19 cellular contexts compared by ENCODE assay signal in genomic region chr6:169145476-169145875, GRCh38.
DNase-seq lines count a peak whose midpoint lies in the region; ATAC-seq and TF ChIP-seq lines count a peak whose summit lies in the region.
"Had no signal": no experiment of that assay in that cellular context is flagged by ENCODE, and none has a peak within 500 bp of the region (broad histone marks: within the 10 kb centered on the region; RNA-seq: fewer than 3 reads in every experiment).

No MANE protein-coding gene starts in this region.

- H3K9me3 ChIP-seq in SK-N-MC (ENCODE audit: low read depth, low read length) (no peaks in the 10 kb centered on the region), mucosa of descending colon (no peaks in the 10 kb centered on the region)
- H3K9me3 ChIP-seq: colonic mucosa had no signal

- peaks cover 12% of the 10 kb centered on the region for H3K36me3 Mint-ChIP-seq in osteocyte (ENCODE audit: unreplicated experiment)
- H3K36me3 Mint-ChIP-seq: activated CD8-positive, alpha-beta memory T cell treated with anti-CD3 and anti-CD28 coated beads, Interleukin-2, amount 10 ng/mL, durations not matched to agents 7 days and 5 days; activated naive CD4-positive, alpha-beta T cell treated with anti-CD3 and anti-CD28 coated beads, Interleukin-2, amount 50 U/mL, for 72 hours had no signal

- peaks cover 40% of the 10 kb centered on the region for H3K4me1 Mint-ChIP-seq in osteocyte (ENCODE audit: unreplicated experiment)
- H3K4me1 Mint-ChIP-seq: activated CD8-positive, alpha-beta memory T cell treated with anti-CD3 and anti-CD28 coated beads, Interleukin-2, amount 10 ng/mL, durations not matched to agents 7 days and 5 days had no signal

- H3K27ac Mint-ChIP-seq in osteocyte (ENCODE audit: unreplicated experiment), result peak overlapping the region; percentile 87
- H3K27ac Mint-ChIP-seq: activated CD8-positive, alpha-beta memory T cell treated with anti-CD3 and anti-CD28 coated beads, Interleukin-2, amount 10 ng/mL, durations not matched to agents 7 days and 5 days; activated naive CD4-positive, alpha-beta T cell treated with anti-CD3 and anti-CD28 coated beads, Interleukin-2, amount 50 U/mL, for 72 hours; activated T-helper 1 cell treated with anti-CD3 and anti-CD28 coated beads, Interleukin-12 subunit alpha, Interleukin-12 subunit beta, Interleukin-2, Interleukin-4 antibody, amounts not matched to agents 30 ng/mL and 10 ng/mL and 1 ng/mL, durations not matched to agents 14 hours and 24 hours and 36 hours had no signal

- intact Hi-C loops in mucosa of descending colon (cut with DNase I, micrococcal nuclease), result no loop called here

- no peak overlapping the region for H3K9ac ChIP-seq in SK-N-MC (ENCODE audit: insufficient read length)

- ATAC-seq in mucosa of descending colon, result no peak
- no peak for ATAC-seq in GM19467 (IDR thresholded peaks at IDR 0.05; ENCODE audit: unreplicated experiment)
- no peak for ATAC-seq in GM21786 (IDR thresholded peaks at IDR 0.05; ENCODE audit: unreplicated experiment)
- ATAC-seq: activated CD8-positive, alpha-beta memory T cell treated with anti-CD3 and anti-CD28 coated beads, Interleukin-2, amount 10 ng/mL, durations not matched to agents 7 days and 5 days; activated naive CD4-positive, alpha-beta T cell treated with anti-CD3 and anti-CD28 coated beads, Interleukin-2, amount 50 U/mL, for 72 hours had no signal

- no peak for TF ChIP-seq CTCF in osteocyte (IDR thresholded peaks at IDR 0.05)
- TF ChIP-seq CTCF in mucosa of descending colon (IDR thresholded peaks at IDR 0.05), result no peak

- peak overlapping the region; percentile 35 for H3K4me3 Mint-ChIP-seq in osteocyte (ENCODE audit: unreplicated experiment)
- H3K4me3 Mint-ChIP-seq: activated CD8-positive, alpha-beta memory T cell treated with anti-CD3 and anti-CD28 coated beads, Interleukin-2, amount 10 ng/mL, durations not matched to agents 7 days and 5 days; activated T-helper 1 cell treated with anti-CD3 and anti-CD28 coated beads, Interleukin-12 subunit alpha, Interleukin-12 subunit beta, Interleukin-2, Interleukin-4 antibody, amounts not matched to agents 30 ng/mL and 10 ng/mL and 1 ng/mL, durations not matched to agents 14 hours and 24 hours and 36 hours had no signal

- H3K4me3 ChIP-seq in SK-N-MC (peak overlapping the region; percentile 49), mucosa of descending colon (no peak overlapping the region)
- H3K4me3 ChIP-seq: colonic mucosa had no signal

- DNase-seq in AG08395 (ENCODE audit: low spot score) (peak; percentile 54), SK-N-MC (ENCODE audit: low read depth, low spot score) (no peak), fibroblast of the conjunctiva (ENCODE audit: low read depth) (peak; percentile 38), osteocyte (ENCODE audit: extremely low spot score, unreplicated experiment) (no peak), mucosa of descending colon (no peak), NCI-H1436 (lab: John Stamatoyannopoulos, UW) (no peak)
- DNase-seq: activated CD4-positive, alpha-beta T cell treated with anti-CD3 and anti-CD28 coated beads for 4 hours; colonic mucosa; GF-D8; KBM-7; NCI-H1694 treated with DMSO at 0.1 percent for 48 hours; retina; stimulated activated CD8-positive, alpha-beta memory T cell treated with anti-CD3 and anti-CD28 coated beads, Interleukin-4, amount 100 ng/mL, for 48 hours; SW 1271 had no signal

- H3K36me3 ChIP-seq in SK-N-MC (ENCODE audit: insufficient read depth, low read length), result no peaks in the 10 kb centered on the region
- no peaks in the 10 kb centered on the region for H3K36me3 ChIP-seq in mucosa of descending colon (ENCODE audit: low read depth)
- H3K36me3 ChIP-seq: colonic mucosa had no signal

- H3K27me3 Mint-ChIP-seq in osteocyte (ENCODE audit: unreplicated experiment), result no peaks in the 10 kb centered on the region

- H3K4me1 ChIP-seq in mucosa of descending colon (ENCODE audit: low read depth), result no peaks in the 10 kb centered on the region
- H3K4me1 ChIP-seq: colonic mucosa had no signal

- peak overlapping the region; percentile 65; the same call in 1 of the 2 replicates for H3K27ac ChIP-seq in SK-N-MC
- H3K27ac ChIP-seq: colonic mucosa had no signal

- peaks cover 22% of the 10 kb centered on the region for H3K9me3 Mint-ChIP-seq in osteocyte (ENCODE audit: unreplicated experiment)
- H3K9me3 Mint-ChIP-seq: activated T-helper 1 cell treated with anti-CD3 and anti-CD28 coated beads, Interleukin-12 subunit alpha, Interleukin-12 subunit beta, Interleukin-2, Interleukin-4 antibody, amounts not matched to agents 30 ng/mL and 10 ng/mL and 1 ng/mL, durations not matched to agents 14 hours and 24 hours and 36 hours had no signal

Comparison
In these comparisons a context has a peak if more than half of its experiments do, and no peak if none do; other contexts are left out.
1. DNase-seq: peak in AG08395 (single experiment) and fibroblast of the conjunctiva (single experiment); none in SK-N-MC (single experiment), osteocyte (single experiment), mucosa of descending colon (0 of 3) and NCI-H1436 (single experiment).